In the genomic region with DNA sequence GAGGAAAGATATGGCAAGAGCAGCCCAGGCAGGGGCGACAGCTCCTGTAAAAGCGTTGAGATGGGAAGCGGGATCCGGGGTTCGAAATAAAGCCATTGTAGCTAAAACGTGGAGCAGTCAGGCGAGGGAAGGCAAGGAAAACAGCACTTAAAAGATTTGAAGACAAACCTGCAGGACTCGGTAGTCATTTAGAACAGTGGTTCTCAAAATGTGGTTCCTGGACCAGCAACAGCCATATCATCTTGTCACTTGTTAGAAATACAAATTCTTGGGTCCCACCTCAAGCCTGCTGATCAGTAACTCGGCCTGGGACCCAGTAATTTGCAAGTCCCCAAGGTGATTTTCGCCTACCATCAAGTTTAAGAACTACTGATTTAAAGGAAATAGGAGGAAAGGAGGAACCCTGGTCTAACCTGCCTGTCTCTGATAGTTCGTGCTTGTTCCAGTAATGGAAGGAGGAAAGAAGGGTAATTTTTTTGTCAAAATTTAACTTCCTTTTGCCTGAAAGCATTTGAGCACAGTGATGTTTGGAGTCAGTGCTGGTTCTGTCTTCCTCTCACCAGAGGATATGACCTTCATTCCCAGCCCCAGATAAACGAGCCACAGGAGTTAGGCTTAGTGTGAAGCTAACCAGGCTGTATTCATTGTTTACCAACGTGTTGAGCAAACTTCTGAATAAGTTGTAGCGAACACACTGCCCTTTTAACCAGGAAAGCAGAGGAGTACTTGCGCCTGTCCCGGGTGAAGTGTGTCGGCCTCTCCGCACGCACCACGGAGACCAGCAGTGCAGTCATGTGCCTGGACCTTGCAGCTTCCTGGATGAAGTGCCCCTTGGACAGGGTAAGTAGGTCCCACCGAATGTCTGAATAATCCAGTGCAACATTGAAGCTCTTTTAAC, we compare ENCODE assay signal across 9 cellular contexts. TPM values are rescaled to one million over a fixed set of nuclear protein-coding genes. Genes with fewer than 3 reads are reported as not detected.
A peak's percentile ranks its signal among the peaks of the same experiment; 100 is the strongest.
DNase-seq lines count a peak whose midpoint lies in the region; ATAC-seq and TF ChIP-seq lines count a peak whose summit lies in the region.
"Had no signal": no experiment of that assay in that cellular context is flagged by ENCODE, and none has a peak within 500 bp of the region (broad histone marks: within the 10 kb centered on the region; RNA-seq: fewer than 3 reads in every experiment).

No MANE protein-coding gene starts in this region.

- TF ChIP-seq CTCF in mucosa of descending colon (IDR thresholded peaks at IDR 0.05): no peak

- H3K4me1 ChIP-seq in BLaER1 (peaks cover 41% of the 10 kb centered on the region), mucosa of descending colon (ENCODE audit: low read depth) (peaks cover 35% of the 10 kb centered on the region)

- peak overlapping the region; percentile 88 for H3K9ac ChIP-seq in BLaER1

- peak overlapping the region; percentile 86 for H3K4me3 ChIP-seq in BLaER1
- peak overlapping the region; percentile 91 for H3K4me3 ChIP-seq in Jurkat, Clone E6-1 (ENCODE audit: low read length)
- H3K4me3 ChIP-seq in mucosa of descending colon: no peak overlapping the region

- H3K9me3 ChIP-seq in BLaER1 (no peaks in the 10 kb centered on the region), mucosa of descending colon (no peaks in the 10 kb centered on the region)

- H3K36me3 ChIP-seq in BLaER1 (peaks cover 26% of the 10 kb centered on the region), mucosa of descending colon (ENCODE audit: low read depth) (no peaks in the 10 kb centered on the region)

- no peak for DNase-seq in Jurkat, Clone E6-1 (ENCODE audit: low read depth, low spot score)
- DNase-seq in mucosa of descending colon: peak; percentile 48 to 62 (median 56)
- DNase-seq in DMS 273 (lab: John Stamatoyannopoulos, UW; ENCODE audit: unreplicated experiment): no peak
- DNase-seq in SW480 (ENCODE audit: low spot score): no peak
- no peak for DNase-seq in middle frontal gyrus (ENCODE audit: extremely low spot score, low spot score)

- H3K27ac ChIP-seq in BLaER1 (peak overlapping the region; percentile 82), cingulate gyrus (ENCODE audit: low read depth, low read length) (peak overlapping the region; percentile 31)

- intact Hi-C loops in mucosa of descending colon (cut with DNase I, micrococcal nuclease): no loop called here

- peak overlapping the region; percentile 83 for H3K4me2 ChIP-seq in BLaER1

- H3K27me3 ChIP-seq in BLaER1: no peaks in the 10 kb centered on the region

- peaks cover 58% of the 10 kb centered on the region for H4K20me1 ChIP-seq in BLaER1

- ATAC-seq in mucosa of descending colon (no peak), HG02571 (IDR thresholded peaks at IDR 0.05; ENCODE audit: unreplicated experiment) (no peak)

RNA-seq across cellular contexts. Expression of a gene that starts 1.1 kb away (rescaled TPM):
- 83.8 TPM for polyA plus RNA-seq in Jurkat, Clone E6-1 (2012; ENCODE audit: insufficient read depth, insufficient read length)
- total RNA-seq in mucosa of descending colon: 10 to 100 TPM in 1 of 3 donors, 1 to 10 TPM in 2; 3.5 to 10.3 (median 3.8) TPM

RNA-seq across cellular contexts. Expression of a gene that starts 1.6 kb away (rescaled TPM):
- 83.3 TPM for polyA plus RNA-seq in Jurkat, Clone E6-1 (2012; ENCODE audit: insufficient read depth, insufficient read length)
- total RNA-seq in mucosa of descending colon: 10 to 100 TPM; 78.4 to 97.1 (median 84.8) TPM

RNA-seq across cellular contexts. Expression of a gene that starts 57.6 kb away (rescaled TPM):
- polyA plus RNA-seq in Jurkat, Clone E6-1 (2012; ENCODE audit: insufficient read depth, insufficient read length): not detected
- under 1 TPM; 0.03 to 0.63 (median 0.41) TPM for total RNA-seq in mucosa of descending colon
- polyA plus RNA-seq: naive thymus-derived CD8-positive, alpha-beta T cell had no signal

Comparison
In these comparisons a context has a peak if more than half of its experiments do, and no peak if none do; other contexts are left out.
1. DNase-seq: peak in mucosa of descending colon (3 of 3); none in Jurkat, Clone E6-1 (single experiment), DMS 273 (single experiment), SW480 (single experiment) and middle frontal gyrus (single experiment).